Comparison of ENCODE assay signal across 14 cellular contexts in the genomic region with DNA sequence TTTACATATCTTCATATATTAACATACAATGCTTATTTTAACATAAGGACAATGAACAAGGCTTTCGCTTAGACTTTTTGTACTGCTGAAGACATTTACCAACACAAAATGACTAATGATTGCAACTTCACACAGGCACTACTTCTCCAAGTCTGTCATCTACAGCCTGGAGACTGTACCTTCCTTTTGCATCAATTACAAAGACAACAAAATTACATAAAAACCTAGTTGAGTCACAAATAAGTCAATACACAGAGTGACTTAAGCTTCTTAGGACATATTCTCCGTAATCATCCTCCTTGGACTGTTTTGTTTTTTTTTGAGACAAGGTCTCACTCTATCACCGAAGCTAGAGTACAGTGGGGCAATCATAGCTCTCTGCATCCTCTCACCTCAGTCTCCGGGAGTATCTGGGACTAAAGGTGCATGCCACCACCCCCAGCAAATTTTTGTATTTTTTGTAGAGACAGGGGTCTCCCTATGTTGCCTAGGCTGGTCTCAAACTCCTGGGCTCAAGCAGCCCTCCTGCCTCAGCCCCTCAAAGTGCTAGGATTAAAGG. TPM values are rescaled to one million over a fixed set of nuclear protein-coding genes. Genes with fewer than 3 reads are reported as not detected.
DNase-seq lines count a peak whose midpoint lies in the region; ATAC-seq, FAIRE-seq and TF ChIP-seq lines count a peak whose summit lies in the region.
"Had no signal": no experiment of that assay in that cellular context is flagged by ENCODE, and none has a peak within 500 bp of the region (broad histone marks: within the 10 kb centered on the region; RNA-seq: fewer than 3 reads in every experiment).

No MANE protein-coding gene starts in this region.

- H3K4me1 Mint-ChIP-seq in activated naive CD4-positive, alpha-beta T cell treated with anti-CD3 and anti-CD28 coated beads, Interleukin-2, amount 50 U/mL, for 24 hours, result peaks cover 93% of the 10 kb centered on the region
- peaks cover 83% of the 10 kb centered on the region for H3K4me1 Mint-ChIP-seq in stimulated activated effector memory CD8-positive, alpha-beta T cell treated with anti-CD3 and anti-CD28 coated beads, Interleukin-12 subunit alpha, Interleukin-12 subunit beta, amount 100 ng/mL, for 72 hours

- H4K20me1 ChIP-seq in OCI-LY3 (ENCODE audit: insufficient read depth, low read length), result peaks cover 100% of the 10 kb centered on the region

- H3K4me2 ChIP-seq in OCI-LY3 (ENCODE audit: low read length), result peak overlapping the region; percentile 33; the same call in 1 of the 2 replicates

- DNase-seq in activated naive CD4-positive, alpha-beta T cell treated with anti-CD3 and anti-CD28 coated beads, Interleukin-2, amount 50 U/mL, for 16 hours, result no peak
- DNase-seq in fibroblast of mammary gland (ENCODE audit: low read depth), result peak; percentile 34
- DNase-seq in stimulated activated effector memory CD8-positive, alpha-beta T cell treated with anti-CD3 and anti-CD28 coated beads, Interleukin-12 subunit alpha, Interleukin-12 subunit beta, amount 100 ng/mL, for 72 hours (ENCODE audit: low spot score in 2 of 2), result no peak
- DNase-seq in GF-D8 (lab: John Stamatoyannopoulos, UW), result no peak
- DNase-seq in stimulated activated CD4-positive, alpha-beta T cell treated with anti-CD3 and anti-CD28 coated beads, Interleukin-15, amount 100 ng/mL, for 24 hours, result no peak
- DNase-seq in kidney, result no peak
- DNase-seq: H9; mesendoderm; NCI-H748 treated with DMSO at 0.1 percent for 48 hours; RPMI8226; stimulated activated naive CD4-positive, alpha-beta T cell treated with Interleukin-2 at 50 U/mL for 16 hours had no signal

- H3K36me3 Mint-ChIP-seq in activated naive CD4-positive, alpha-beta T cell treated with anti-CD3 and anti-CD28 coated beads, Interleukin-2, amount 50 U/mL, for 24 hours, result peaks cover 20% of the 10 kb centered on the region
- H3K36me3 Mint-ChIP-seq in stimulated activated effector memory CD8-positive, alpha-beta T cell treated with anti-CD3 and anti-CD28 coated beads, Interleukin-12 subunit alpha, Interleukin-12 subunit beta, amount 100 ng/mL, for 72 hours, result peaks cover 63% of the 10 kb centered on the region

- H3K79me2 ChIP-seq in OCI-LY3 (ENCODE audit: low read length), result peaks cover 100% of the 10 kb centered on the region

- H3K27ac Mint-ChIP-seq in activated naive CD4-positive, alpha-beta T cell treated with anti-CD3 and anti-CD28 coated beads, Interleukin-2, amount 50 U/mL, for 24 hours, result peak overlapping the region; percentile 23
- H3K27ac Mint-ChIP-seq in stimulated activated effector memory CD8-positive, alpha-beta T cell treated with anti-CD3 and anti-CD28 coated beads, Interleukin-12 subunit alpha, Interleukin-12 subunit beta, amount 100 ng/mL, for 72 hours, result peak overlapping the region; percentile 58

- H3K27me3 ChIP-seq in OCI-LY3 (ENCODE audit: low read depth, low read length), result no peaks in the 10 kb centered on the region

- intact Hi-C loops in kidney (cut with DNase I), result no loop called here

- peaks cover 43% of the 10 kb centered on the region for H3K36me3 ChIP-seq in OCI-LY3 (replicated peaks; ENCODE audit: low read depth, low read length)
- no peaks in the 10 kb centered on the region for H3K36me3 ChIP-seq in kidney (ENCODE audit: control insufficient read depth in 1 of 2, insufficient read depth in 2 of 2, low read length in 2 of 2)

- H3K4me1 ChIP-seq in OCI-LY3 (ENCODE audit: low read length) (peaks cover 58% of the 10 kb centered on the region), kidney (ENCODE audit: control insufficient read depth in 1 of 2, insufficient read depth in 1 of 2, low read depth in 1 of 2, low read length in 2 of 2) (peaks cover 3 to 7% of the 10 kb centered on the region in 2 donors)

- H3K9me3 ChIP-seq in OCI-LY3 (ENCODE audit: insufficient read depth, low read length) (no peaks in the 10 kb centered on the region), kidney (ENCODE audit: control insufficient read depth in 1 of 2, low read length in 2 of 2) (no peaks in the 10 kb centered on the region)

- no peak for FAIRE-seq in kidney (lab: Jason Lieb, UNC)
- FAIRE-seq: urothelium cell line had no signal

- H2AFZ ChIP-seq in OCI-LY3 (ENCODE audit: low read depth, low read length), result no peak overlapping the region

- H3K4me3 Mint-ChIP-seq in activated naive CD4-positive, alpha-beta T cell treated with anti-CD3 and anti-CD28 coated beads, Interleukin-2, amount 50 U/mL, for 24 hours, result peak overlapping the region; percentile 27
- H3K4me3 Mint-ChIP-seq in stimulated activated effector memory CD8-positive, alpha-beta T cell treated with anti-CD3 and anti-CD28 coated beads, Interleukin-12 subunit alpha, Interleukin-12 subunit beta, amount 100 ng/mL, for 72 hours, result peak overlapping the region; percentile 43
- H3K4me3 Mint-ChIP-seq: H9 had no signal

- H3K27ac ChIP-seq in OCI-LY3 (ENCODE audit: low read length), result 0 out of 2 replicates have a peak overlapping the region, but pooled peaks have one; percentile 56
- no peak overlapping the region for H3K27ac ChIP-seq in kidney (ENCODE audit: low read depth in 2 of 2, low read length in 2 of 2)

- peak; percentile 46 for ATAC-seq in stimulated activated effector memory CD8-positive, alpha-beta T cell treated with anti-CD3 and anti-CD28 coated beads, Interleukin-12 subunit alpha, Interleukin-12 subunit beta, amount 100 ng/mL, for 72 hours

- H3K9ac ChIP-seq in OCI-LY3 (ENCODE audit: low read length), result no peak overlapping the region
- H3K9ac ChIP-seq in kidney (ENCODE audit: low read length in 2 of 2), result no peak overlapping the region

- H3K27me3 Mint-ChIP-seq in activated naive CD4-positive, alpha-beta T cell treated with anti-CD3 and anti-CD28 coated beads, Interleukin-2, amount 50 U/mL, for 24 hours, result no peaks in the 10 kb centered on the region

- no peak overlapping the region for H3K4me3 ChIP-seq in OCI-LY3 (ENCODE audit: low read length)
- H3K4me3 ChIP-seq in fibroblast of mammary gland (ENCODE audit: control insufficient read depth, low read depth, low read length), result no peak overlapping the region
- no peak overlapping the region for H3K4me3 ChIP-seq in kidney (ENCODE audit: low read length in 2 of 2)

- no peak for TF ChIP-seq CTCF in OCI-LY3 (IDR thresholded peaks at IDR 0.05; ENCODE audit: low read depth, low read length)
- no peak for TF ChIP-seq CTCF in fibroblast of mammary gland (conservative IDR thresholded peaks at IDR 0.05; ENCODE audit: control insufficient read depth, insufficient read depth, low read depth, low read length)
- TF ChIP-seq CTCF in kidney (IDR thresholded peaks at IDR 0.05; ENCODE audit: borderline replicate concordance, extremely low read depth, insufficient read depth), result no peak

- no peaks in the 10 kb centered on the region for H3K9me3 Mint-ChIP-seq in activated naive CD4-positive, alpha-beta T cell treated with anti-CD3 and anti-CD28 coated beads, Interleukin-2, amount 50 U/mL, for 24 hours
- peaks cover 4% of the 10 kb centered on the region for H3K9me3 Mint-ChIP-seq in stimulated activated effector memory CD8-positive, alpha-beta T cell treated with anti-CD3 and anti-CD28 coated beads, Interleukin-12 subunit alpha, Interleukin-12 subunit beta, amount 100 ng/mL, for 72 hours
- H3K9me3 Mint-ChIP-seq: H9 had no signal

RNA-seq across cellular contexts. Expression of a gene that starts 15.9 kb away (rescaled TPM):
- total RNA-seq in kidney, result 94.3 TPM
- 22.0 TPM for polyA plus RNA-seq in kidney (ENCODE audit: insufficient read depth, low read depth, low replicate concordance)
